Comparison of ENCODE assay signal across 8 cellular contexts in genomic region chr7:99409814-99410213, GRCh38. TPM values are rescaled to one million over a fixed set of nuclear protein-coding genes. Genes with fewer than 3 reads are reported as not detected.
DNase-seq lines count a peak whose midpoint lies in the region; ATAC-seq and TF ChIP-seq lines count a peak whose summit lies in the region.

No MANE protein-coding gene starts in this region.

- H3K9me2 ChIP-seq in PC-3 (replicated peaks; ENCODE audit: low read length): no peaks in the 10 kb centered on the region

- H4K8ac ChIP-seq in trophoblast cell (ENCODE audit: low read depth, low read length): no peak overlapping the region

- no TSS peak for BruUV-seq in PC-3 (replicated peaks; lab: Mats Ljungman, UMichigan)

- no peak overlapping the region for H4K91ac ChIP-seq in trophoblast cell (ENCODE audit: low read depth, low read length)

- H3K9ac ChIP-seq in PC-3 (ENCODE audit: low read length): peak overlapping the region; percentile 98
- no peak overlapping the region for H3K9ac ChIP-seq in trophoblast cell (ENCODE audit: low read length)

- H3K79me2 ChIP-seq in PC-3 (ENCODE audit: low read length) (peaks cover 62% of the 10 kb centered on the region), trophoblast cell (ENCODE audit: control insufficient read depth, insufficient read depth, low read length, poor library complexity) (peaks cover 19% of the 10 kb centered on the region)

- no peak overlapping the region for H2BK120ac ChIP-seq in trophoblast cell (ENCODE audit: insufficient read depth, low read length, poor library complexity)

- no peak overlapping the region for H4K12ac ChIP-seq in trophoblast cell (ENCODE audit: low read depth, low read length)

- no peak overlapping the region for H2BK5ac ChIP-seq in trophoblast cell (ENCODE audit: low read depth, low read length, poor library complexity)

- peaks cover 22% of the 10 kb centered on the region for H3K4me1 ChIP-seq in PC-3 (ENCODE audit: insufficient read depth, low read length)
- peaks cover 2 to 7% of the 10 kb centered on the region in 2 experiments for H3K4me1 ChIP-seq in trophoblast cell (ENCODE audit: control insufficient read depth in 1 of 2, insufficient read depth in 2 of 2, low read length in 2 of 2)

- no peak overlapping the region for H3K18ac ChIP-seq in trophoblast cell (ENCODE audit: low read length)

- H3K4me3 ChIP-seq in GM08714 (ENCODE audit: low read length) (peak overlapping the region; percentile 93), PC-3 (ENCODE audit: low read length) (peak overlapping the region; percentile 90), epithelial cell of esophagus (ENCODE audit: low read length) (peak overlapping the region; percentile 89), trophoblast cell (ENCODE audit: low read depth, low read length) (no peak overlapping the region)

- H3K9me3 ChIP-seq in PC-3 (ENCODE audit: low read length) (no peaks in the 10 kb centered on the region), trophoblast cell (ENCODE audit: insufficient read depth, low read depth, low read length) (no peaks in the 10 kb centered on the region)

- H3F3A ChIP-seq in PC-3 (ENCODE audit: low read length, unreplicated experiment): no peaks in the 10 kb centered on the region

- no peak overlapping the region for H2BK12ac ChIP-seq in trophoblast cell (ENCODE audit: low read length)

- POLR2A ChIA-PET in PC-3 (lab: Charles Lee; ENCODE audit: unreplicated experiment): no interaction called here

- ATAC-seq in PC-3 (no peak), HG03460 (IDR thresholded peaks at IDR 0.05; ENCODE audit: unreplicated experiment) (no peak), GM18858 (IDR thresholded peaks at IDR 0.05; ENCODE audit: unreplicated experiment) (no peak)

- H3K4ac ChIP-seq in trophoblast cell (ENCODE audit: low read depth, low read length): peak overlapping the region; percentile 89

- no peak for TF ChIP-seq CTCF in PC-3 (conservative IDR thresholded peaks at IDR 0.05; ENCODE audit: low read depth, low read length)
- TF ChIP-seq CTCF in epithelial cell of esophagus (IDR thresholded peaks at IDR 0.05; ENCODE audit: insufficient read depth, low read depth, low read length, missing control alignments): no peak

- CTCF ChIA-PET in PC-3 (lab: Charles Lee): no interaction called here

- intact Hi-C loops in PC-3 (cut with micrococcal nuclease): loop anchor here (2.0 to 5.0 kb wide), 2 partner anchors 29 to 672 kb away; partner anchors contain the start of genes CPSF4, PTCD1 and ZNF3

- H3K79me1 ChIP-seq in trophoblast cell (ENCODE audit: low read length): peaks cover 14% of the 10 kb centered on the region

- peak overlapping the region; percentile 91 for H3K4me2 ChIP-seq in PC-3 (ENCODE audit: low read length)
- peak overlapping the region; percentile 79 for H3K4me2 ChIP-seq in trophoblast cell (ENCODE audit: low read length)

- no peaks in the 10 kb centered on the region for H3K27me3 ChIP-seq in PC-3 (ENCODE audit: low read length)
- peaks cover 2% of the 10 kb centered on the region for H3K27me3 ChIP-seq in trophoblast cell (ENCODE audit: insufficient read depth, low read length)

- H4K20me1 ChIP-seq in PC-3 (ENCODE audit: low read length): peaks cover 13% of the 10 kb centered on the region

- H3K27ac ChIP-seq in PC-3 (ENCODE audit: low read length): no peak overlapping the region
- no peak overlapping the region for H3K27ac ChIP-seq in trophoblast cell (ENCODE audit: low read depth, low read length)

- peaks cover 38% of the 10 kb centered on the region for H3K36me3 ChIP-seq in PC-3 (ENCODE audit: low read depth, low read length)
- peaks cover 26 to 37% of the 10 kb centered on the region in 2 experiments for H3K36me3 ChIP-seq in trophoblast cell (ENCODE audit: control insufficient read depth in 1 of 2, insufficient read depth in 2 of 2, low read length in 2 of 2)

- H3K23ac ChIP-seq in trophoblast cell (ENCODE audit: low read length): no peak overlapping the region

- no peak for DNase-seq in PC-3
- no peak for DNase-seq in epithelial cell of esophagus (ENCODE audit: low read depth)
- DNase-seq in trophoblast cell: no peak
- DNase-seq in hypothalamus (lab: John Stamatoyannopoulos, UW): no peak
- DNase-seq in NCI-H2081 (lab: John Stamatoyannopoulos, UW): no peak

- H3K14ac ChIP-seq in trophoblast cell (ENCODE audit: low read length): no peak overlapping the region

- no CpG with 5 or more reads among the region's 3 CpGs for WGBS in trophoblast cell (ENCODE audit: extremely low coverage, insufficient coverage, insufficient read length)

- no peak overlapping the region for H2AFZ ChIP-seq in PC-3 (ENCODE audit: low read length)
- no peak overlapping the region for H2AFZ ChIP-seq in trophoblast cell (ENCODE audit: insufficient read depth, low read length, poor library complexity)

- H2AK5ac ChIP-seq in trophoblast cell (ENCODE audit: low read length): no peak overlapping the region

RNA-seq across cellular contexts. Expression of gene BUD31, which starts 1.0 kb away (rescaled TPM):
- total RNA-seq in PC-3 (2014; rRNA removed): 120 and 144 TPM in 2 replicates
- polyA plus RNA-seq in trophoblast cell (2013): 126 and 130 TPM in 2 replicates

RNA-seq across cellular contexts. Expression of gene PDAP1, which starts 1.4 kb away (rescaled TPM):
- total RNA-seq in PC-3 (2014; rRNA removed): 58.6 and 84.7 TPM in 2 replicates
- polyA plus RNA-seq in trophoblast cell (2013): 102 and 109 TPM in 2 replicates

RNA-seq across cellular contexts. Expression of gene PTCD1, which starts 28.8 kb away (rescaled TPM):
- 10.4 and 11.5 TPM in 2 replicates for total RNA-seq in PC-3 (2014; rRNA removed)
- 3.7 and 4.0 TPM in 2 replicates for polyA plus RNA-seq in trophoblast cell (2013)

RNA-seq across cellular contexts. Expression of gene CPSF4, which starts 28.9 kb away (rescaled TPM):
- 49.5 and 65.3 TPM in 2 replicates for total RNA-seq in PC-3 (2014; rRNA removed)
- 61.2 and 66.0 TPM in 2 replicates for polyA plus RNA-seq in trophoblast cell (2013)

RNA-seq across cellular contexts. Expression of gene ARPC1B, which starts 35.3 kb away (rescaled TPM):
- total RNA-seq in PC-3 (2014; rRNA removed): 358 and 381 TPM in 2 replicates
- 131 TPM in 2 replicates for polyA plus RNA-seq in trophoblast cell (2013)
